Comparison of ENCODE assay signal across 1 cellular context in the genomic region with DNA sequence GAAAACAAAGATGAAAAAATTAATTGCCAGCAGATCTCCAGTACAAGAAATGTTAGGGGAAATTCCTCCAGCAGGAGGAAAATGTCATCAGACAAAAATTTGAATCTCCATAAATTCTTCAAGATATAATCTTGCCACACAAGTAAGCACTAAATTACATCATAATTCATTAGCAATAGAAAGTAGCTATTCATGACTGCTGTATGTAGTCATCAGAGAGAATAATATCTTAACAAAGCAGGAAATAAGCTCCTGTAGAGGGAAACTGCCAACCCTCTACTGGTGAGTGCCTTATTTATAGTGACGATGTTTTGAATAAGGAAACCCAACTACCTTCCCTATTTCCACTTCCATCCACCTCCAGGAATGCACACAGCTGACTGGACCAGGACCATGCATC.
TF ChIP-seq lines count a peak whose summit lies in the region.

No MANE protein-coding gene starts in this region.

TF ChIP-seq in K562, 482 proteins besides CTCF, POLR2A, EP300 and RAD21:
- TF ChIP-seq MEIS2 (IDR thresholded peaks at IDR 0.05; ENCODE audit: partially characterized antibody), result peak; percentile 28
- TF ChIP-seq BRCA1 (IDR thresholded peaks at IDR 0.05), result no peak
- no peak for TF ChIP-seq BRCA1 (CRISPR knock-in tag; IDR thresholded peaks at IDR 0.05)
